Comparison of ENCODE assay signal across 9 cellular contexts in the genomic region with DNA sequence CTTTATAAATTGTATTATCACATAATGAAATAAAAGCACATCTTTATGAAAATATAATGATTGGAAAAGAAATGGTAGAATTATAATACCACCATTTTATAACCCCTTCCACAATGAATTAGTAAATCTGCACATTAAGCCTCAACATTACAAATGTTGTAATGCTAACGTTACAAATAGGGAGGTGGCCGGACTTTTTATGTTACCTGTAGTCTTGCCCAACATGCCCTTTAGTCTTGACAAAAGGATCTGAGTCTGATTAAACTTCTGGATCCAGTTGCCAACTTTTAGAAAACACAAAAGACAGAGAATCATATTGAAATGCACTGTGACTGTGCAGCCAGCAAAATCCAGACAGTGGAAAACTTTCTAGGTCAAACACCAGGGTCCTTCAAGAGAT.
"Had no signal": no experiment of that assay in that cellular context is flagged by ENCODE, and none has a peak within 500 bp of the region (broad histone marks: within the 10 kb centered on the region; RNA-seq: fewer than 3 reads in every experiment).

No MANE protein-coding gene starts in this region.

- H3K9ac ChIP-seq: KMS-11 had no signal

- H3K27ac ChIP-seq: HL-60, KMS-11 had no signal

- H3K9me3 ChIP-seq: HAP-1 had no signal

- DNase-seq: H7, HFFc6, IMR-90 had no signal

- FAIRE-seq: K562 had no signal

- ATAC-seq: GM23338, HCT116, K562 had no signal

- H3K4me1 ChIP-seq: HAP-1 had no signal

- H3K36me3 ChIP-seq: HAP-1 had no signal

- H3K4me2 ChIP-seq: GM23338, KMS-11 had no signal

- H3K4me3 ChIP-seq: GM23338, HAP-1, K562 had no signal

- H2AFZ ChIP-seq: GM23338 had no signal
